In the genomic region with DNA sequence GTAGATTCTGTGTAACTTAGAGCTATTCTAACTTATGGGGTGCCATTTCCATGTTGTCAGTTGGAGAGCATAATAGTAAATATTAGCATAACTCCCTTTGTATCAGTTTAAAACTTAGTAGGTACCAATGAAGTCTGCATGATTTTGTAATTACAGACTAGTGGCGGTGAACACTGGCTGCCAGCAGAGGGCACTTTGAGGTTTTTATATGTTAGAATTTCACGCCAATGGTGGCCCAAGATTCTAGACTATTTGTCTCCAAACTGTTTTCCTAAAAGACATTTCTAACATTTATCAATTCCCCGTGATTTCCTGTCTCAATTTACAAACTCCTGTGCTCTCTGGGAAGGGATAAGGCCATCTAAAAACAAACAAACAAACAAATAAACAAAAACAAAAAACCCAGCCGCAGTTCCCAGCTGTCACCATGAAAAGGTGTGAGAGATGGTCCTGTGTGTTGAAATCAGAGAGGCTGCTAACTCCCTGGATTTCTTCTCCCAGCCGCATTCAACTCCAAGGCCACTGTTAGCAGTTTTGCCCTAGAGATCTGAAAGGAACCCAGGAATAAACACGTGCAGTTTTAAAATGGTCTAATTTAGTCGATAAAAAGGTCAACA, we compare ENCODE assay signal across 8 cellular contexts. TPM values are rescaled to one million over a fixed set of nuclear protein-coding genes. Genes with fewer than 3 reads are reported as not detected.
DNase-seq lines count a peak whose midpoint lies in the region; ATAC-seq and TF ChIP-seq lines count a peak whose summit lies in the region.

No MANE protein-coding gene starts in this region.

- H3K27ac ChIP-seq in prostate gland: no peak overlapping the region

- no peak for ATAC-seq in esophagus mucosa

- no peak overlapping the region for H3K4me3 ChIP-seq in prostate gland

- 43% methylated on average over 7 of the region's 7 CpGs for WGBS in prostate gland

- H3K9me3 ChIP-seq in prostate gland: no peaks in the 10 kb centered on the region

- no peaks in the 10 kb centered on the region for H3K4me1 ChIP-seq in prostate gland (replicated peaks)

- peak in 3 of 4 experiments; percentile 20 to 52 (median 43) for TF ChIP-seq CTCF in prostate gland (IDR thresholded peaks at IDR 0.05)

- TF ChIP-seq POLR2A in prostate gland (IDR thresholded peaks at IDR 0.05): no peak

- DNase-seq in SIG-M5 treated with dmso at 0.1 percent for 504 hours (lab: John Stamatoyannopoulos, UW; ENCODE audit: unreplicated experiment) (peak; percentile 26), SIG-M5 (lab: John Stamatoyannopoulos, UW) (no peak), HPDE6-E6E7 (ENCODE audit: extremely low spot score) (peak; percentile 11), RPMI7951 (ENCODE audit: low read depth) (peak; percentile 24), fibroblast of gingiva (ENCODE audit: low read depth) (peak; percentile 25), prostate gland (ENCODE audit: low spot score) (no peak), germinal center (ENCODE audit: low spot score) (no peak)

- H3K27me3 ChIP-seq in prostate gland (replicated peaks; ENCODE audit: insufficient read depth): no peaks in the 10 kb centered on the region

- H3K36me3 ChIP-seq in prostate gland: no peaks in the 10 kb centered on the region

- intact Hi-C loops in prostate gland (cut with DNase I): no loop called here

RNA-seq across cellular contexts. Expression of a gene that starts 57.6 kb away (rescaled TPM):
- total RNA-seq in RPMI7951 (2014; rRNA removed; shearing (Covaris generic)): 3.5 and 5.3 TPM in 2 replicates
- total RNA-seq in prostate gland (1 to 10 TPM; 5.2 to 6.6 TPM), esophagus mucosa (6.9 TPM)

Comparison
In these comparisons a context has a peak if more than half of its experiments do, and no peak if none do; other contexts are left out.
1. DNase-seq: peak in SIG-M5 treated with dmso at 0.1 percent for 504 hours (single experiment), HPDE6-E6E7 (single experiment), RPMI7951 (single experiment) and fibroblast of gingiva (single experiment); none in SIG-M5 (single experiment), prostate gland (single experiment) and germinal center (single experiment).